Comparison of ENCODE assay signal across 1 cellular context in the genomic region with DNA sequence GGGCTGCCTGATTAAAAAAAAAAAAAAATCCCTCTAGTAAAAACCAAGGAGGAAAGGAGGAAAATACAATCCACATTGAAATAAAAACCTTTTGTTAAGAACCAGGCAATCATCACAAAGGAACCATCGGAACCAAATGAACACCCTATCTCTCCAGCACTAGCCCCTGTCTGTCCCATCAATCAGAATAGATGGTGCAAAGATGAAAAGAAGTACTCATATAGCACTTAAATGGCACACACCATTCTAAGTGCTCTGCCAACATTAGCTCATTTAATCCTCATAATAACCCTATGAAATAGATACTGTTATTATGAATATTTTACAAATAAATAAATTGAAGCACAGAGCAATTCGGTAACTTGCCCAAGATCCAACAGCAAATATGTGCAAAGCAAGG.
TF ChIP-seq lines count a peak whose summit lies in the region.

No MANE protein-coding gene starts in this region.

TF ChIP-seq in SK-N-SH treated with all-trans-retinoic acid at 6 μM for 48 hours, 23 proteins besides CTCF, POLR2A, EP300 and RAD21 (continued from another document):
- TF ChIP-seq, protein P1, sequence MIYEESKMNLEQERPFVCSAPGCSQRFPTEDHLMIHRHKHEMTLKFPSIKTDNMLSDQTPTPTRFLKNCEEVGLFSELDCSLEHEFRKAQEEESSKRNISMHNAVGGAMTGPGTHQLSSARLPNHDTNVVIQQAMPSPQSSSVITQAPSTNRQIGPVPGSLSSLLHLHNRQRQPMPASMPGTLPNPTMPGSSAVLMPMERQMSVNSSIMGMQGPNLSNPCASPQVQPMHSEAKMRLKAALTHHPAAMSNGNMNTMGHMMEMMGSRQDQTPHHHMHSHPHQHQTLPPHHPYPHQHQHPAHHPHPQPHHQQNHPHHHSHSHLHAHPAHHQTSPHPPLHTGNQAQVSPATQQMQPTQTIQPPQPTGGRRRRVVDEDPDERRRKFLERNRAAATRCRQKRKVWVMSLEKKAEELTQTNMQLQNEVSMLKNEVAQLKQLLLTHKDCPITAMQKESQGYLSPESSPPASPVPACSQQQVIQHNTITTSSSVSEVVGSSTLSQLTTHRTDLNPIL (CRISPR knock-in tag; IDR thresholded peaks at IDR 0.05; ENCODE audit: low read depth): no peak
- TF ChIP-seq PPARA (CRISPR knock-in tag; IDR thresholded peaks at IDR 0.05; ENCODE audit: borderline replicate concordance): no peak
- no peak for TF ChIP-seq ZNF565 (CRISPR knock-in tag; conservative IDR thresholded peaks at IDR 0.05; ENCODE audit: low read depth)
- TF ChIP-seq RARB (CRISPR knock-in tag; IDR thresholded peaks at IDR 0.05): no peak
